In the genomic region with DNA sequence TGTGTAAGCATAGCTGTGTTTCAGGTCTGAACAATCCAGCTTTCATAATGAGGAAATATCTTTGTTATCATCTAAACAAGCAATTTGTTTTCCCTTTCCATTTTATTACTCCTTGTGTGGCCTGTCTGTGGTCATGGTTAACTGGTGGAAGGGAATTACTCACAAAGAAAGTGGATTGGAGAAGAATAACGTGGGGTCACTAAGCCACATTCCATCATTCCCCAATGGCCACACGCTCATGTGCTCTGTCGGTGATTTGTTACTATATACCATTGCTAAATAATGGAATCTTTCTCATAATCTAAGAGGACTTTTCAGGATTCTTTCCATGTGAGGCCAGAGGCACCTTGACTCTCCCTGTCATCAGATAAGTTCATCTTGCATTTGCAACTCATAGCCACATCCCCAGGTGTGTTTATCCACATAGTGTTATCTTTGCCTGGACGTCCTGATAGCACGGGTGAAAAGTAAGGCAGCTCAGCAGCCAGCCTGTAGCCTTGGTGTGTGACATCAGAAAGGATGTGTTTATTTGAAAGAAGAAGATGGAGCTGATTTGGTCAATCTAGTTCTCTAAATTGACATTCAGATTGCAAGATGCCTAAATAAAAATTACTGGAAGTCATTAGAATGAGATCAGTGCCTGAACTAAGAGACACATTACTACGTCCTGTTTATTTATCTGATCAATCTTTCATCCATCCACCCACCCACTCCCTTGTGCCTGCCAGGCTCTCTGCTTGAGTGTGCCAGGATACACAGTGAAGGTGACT, we compare ENCODE assay signal across 11 cellular contexts.
DNase-seq lines count a peak whose midpoint lies in the region; ATAC-seq and TF ChIP-seq lines count a peak whose summit lies in the region.
"Had no signal": no experiment of that assay in that cellular context is flagged by ENCODE, and none has a peak within 500 bp of the region (broad histone marks: within the 10 kb centered on the region; RNA-seq: fewer than 3 reads in every experiment).

No MANE protein-coding gene starts in this region.

- no peaks in the 10 kb centered on the region for H3K27me3 ChIP-seq in thyroid gland
- H3K27me3 ChIP-seq: sigmoid colon had no signal

- H3K9me3 ChIP-seq in thyroid gland, result no peaks in the 10 kb centered on the region
- H3K9me3 ChIP-seq: sigmoid colon had no signal

- intact Hi-C loops in activated naive CD4-positive, alpha-beta T cell treated with anti-CD3 and anti-CD28 coated beads for 36 hours (cut with micrococcal nuclease), result loop anchor here (2.0 to 5.0 kb wide), 2 partner anchors 18 to 129 kb away; a partner anchor contains a TSS
- intact Hi-C loops in thyroid gland (cut with DNase I), result no loop called here

- no peaks in the 10 kb centered on the region for H3K36me3 Mint-ChIP-seq in activated naive CD4-positive, alpha-beta T cell treated with anti-CD3 and anti-CD28 coated beads for 36 hours (ENCODE audit: low read depth)
- no peaks in the 10 kb centered on the region for H3K36me3 Mint-ChIP-seq in WTC11

- no peak overlapping the region for H3K4me3 ChIP-seq in fibroblast of pulmonary artery (replicated peaks; ENCODE audit: low read depth, low read length)
- H3K4me3 ChIP-seq in thyroid gland (replicated peaks in 1 of 3), result no peak overlapping the region
- H3K4me3 ChIP-seq: sigmoid colon had no signal

- DNase-seq in activated naive CD4-positive, alpha-beta T cell treated with anti-CD3 and anti-CD28 coated beads for 36 hours, result no peak
- DNase-seq in activated naive CD4-positive, alpha-beta T cell (lab: John Stamatoyannopoulos, UW), result no peak
- DNase-seq in WTC11 (ENCODE audit: low spot score), result no peak
- peak; percentile 22 for DNase-seq in fibroblast of pulmonary artery (ENCODE audit: low read depth)
- DNase-seq in stimulated activated naive CD8-positive, alpha-beta T cell treated with anti-CD3 and anti-CD28 coated beads, Interleukin-15, amount 100 ng/mL, for 72 hours, result no peak
- DNase-seq in thyroid gland, result no peak
- no peak for DNase-seq in activated CD8-positive, alpha-beta memory T cell treated with anti-CD3 and anti-CD28 coated beads for 24 hours
- DNase-seq: NCI-H187 treated with DMSO at 0.1 percent for 48 hours, sigmoid colon had no signal

- ATAC-seq in WTC11 (no peak), HG02981 (IDR thresholded peaks at IDR 0.05; ENCODE audit: unreplicated experiment) (no peak)
- ATAC-seq in stimulated activated naive CD8-positive, alpha-beta T cell treated with anti-CD3 and anti-CD28 coated beads, Interleukin-15, amount 100 ng/mL, for 72 hours, result no peak

- TF ChIP-seq CTCF in WTC11 (IDR thresholded peaks at IDR 0.05), result no peak
- TF ChIP-seq CTCF in fibroblast of pulmonary artery (IDR thresholded peaks at IDR 0.05; ENCODE audit: low read length, missing control alignments), result no peak
- no peak for TF ChIP-seq CTCF in thyroid gland (IDR thresholded peaks at IDR 0.05)

- no peak for TF ChIP-seq POLR2A in thyroid gland (IDR thresholded peaks at IDR 0.05)

- no peak overlapping the region for H3K27ac ChIP-seq in thyroid gland
- H3K27ac ChIP-seq: VCaP had no signal

- 71 to 74% methylated on average over 6 of the region's 6 CpGs for WGBS in thyroid gland, 2 donors

- H3K36me3 ChIP-seq in thyroid gland, result no peaks in the 10 kb centered on the region
- H3K36me3 ChIP-seq: sigmoid colon had no signal

- H3K27ac Mint-ChIP-seq in activated naive CD4-positive, alpha-beta T cell treated with anti-CD3 and anti-CD28 coated beads for 36 hours, result peak overlapping the region; percentile 94
- H3K27ac Mint-ChIP-seq in WTC11, result peak overlapping the region; percentile 21
- H3K27ac Mint-ChIP-seq in stimulated activated naive CD8-positive, alpha-beta T cell treated with anti-CD3 and anti-CD28 coated beads, Interleukin-15, amount 100 ng/mL, for 72 hours, result peak overlapping the region; percentile 1 to 84

- peaks cover 26 to 33% of the 10 kb centered on the region in 2 donors for H3K4me1 ChIP-seq in thyroid gland

- no peaks in the 10 kb centered on the region for H3K9me3 Mint-ChIP-seq in activated naive CD4-positive, alpha-beta T cell treated with anti-CD3 and anti-CD28 coated beads for 36 hours
- H3K9me3 Mint-ChIP-seq in WTC11, result peaks cover 8% of the 10 kb centered on the region
- no peaks in the 10 kb centered on the region for H3K9me3 Mint-ChIP-seq in stimulated activated naive CD8-positive, alpha-beta T cell treated with anti-CD3 and anti-CD28 coated beads, Interleukin-15, amount 100 ng/mL, for 72 hours

- POLR2A ChIA-PET in WTC11 (lab: Charles Lee), result no interaction called here

- H3K27me3 Mint-ChIP-seq in activated naive CD4-positive, alpha-beta T cell treated with anti-CD3 and anti-CD28 coated beads for 36 hours (ENCODE audit: low read depth), result no peaks in the 10 kb centered on the region
- no peaks in the 10 kb centered on the region for H3K27me3 Mint-ChIP-seq in WTC11 (ENCODE audit: low read depth)
- H3K27me3 Mint-ChIP-seq in stimulated activated naive CD8-positive, alpha-beta T cell treated with anti-CD3 and anti-CD28 coated beads, Interleukin-15, amount 100 ng/mL, for 72 hours, result no peaks in the 10 kb centered on the region

- CTCF ChIA-PET in activated naive CD4-positive, alpha-beta T cell treated with anti-CD3 and anti-CD28 coated beads for 36 hours (lab: Charles Lee), result interaction anchor here (1.0 to 6.7 kb wide), 6 partner anchors 20 to 123 kb away, joined by 3 to 99 read pairs (median 4); no protein-coding TSS in a partner anchor
- CTCF ChIA-PET in WTC11 (lab: Charles Lee), result interaction anchor here (1.1 to 1.2 kb wide), 2 partner anchors 47 to 124 kb away, joined by 3 read pairs; no protein-coding TSS in a partner anchor

- H3K4me3 Mint-ChIP-seq in activated naive CD4-positive, alpha-beta T cell treated with anti-CD3 and anti-CD28 coated beads for 36 hours, result peak overlapping the region; percentile 77
- no peak overlapping the region for H3K4me3 Mint-ChIP-seq in WTC11
- H3K4me3 Mint-ChIP-seq in stimulated activated naive CD8-positive, alpha-beta T cell treated with anti-CD3 and anti-CD28 coated beads, Interleukin-15, amount 100 ng/mL, for 72 hours, result peak overlapping the region; percentile 85 to 86

- H3K4me1 Mint-ChIP-seq in activated naive CD4-positive, alpha-beta T cell treated with anti-CD3 and anti-CD28 coated beads for 36 hours (ENCODE audit: low read depth), result peaks cover 85% of the 10 kb centered on the region
- H3K4me1 Mint-ChIP-seq in WTC11, result peaks cover 83% of the 10 kb centered on the region
- peaks cover 100% of the 10 kb centered on the region for H3K4me1 Mint-ChIP-seq in stimulated activated naive CD8-positive, alpha-beta T cell treated with anti-CD3 and anti-CD28 coated beads, Interleukin-15, amount 100 ng/mL, for 72 hours

TF ChIP-seq in WTC11, 78 proteins besides CTCF, POLR2A, EP300 and RAD21 (continues in another document):
- TF ChIP-seq, protein P1, sequence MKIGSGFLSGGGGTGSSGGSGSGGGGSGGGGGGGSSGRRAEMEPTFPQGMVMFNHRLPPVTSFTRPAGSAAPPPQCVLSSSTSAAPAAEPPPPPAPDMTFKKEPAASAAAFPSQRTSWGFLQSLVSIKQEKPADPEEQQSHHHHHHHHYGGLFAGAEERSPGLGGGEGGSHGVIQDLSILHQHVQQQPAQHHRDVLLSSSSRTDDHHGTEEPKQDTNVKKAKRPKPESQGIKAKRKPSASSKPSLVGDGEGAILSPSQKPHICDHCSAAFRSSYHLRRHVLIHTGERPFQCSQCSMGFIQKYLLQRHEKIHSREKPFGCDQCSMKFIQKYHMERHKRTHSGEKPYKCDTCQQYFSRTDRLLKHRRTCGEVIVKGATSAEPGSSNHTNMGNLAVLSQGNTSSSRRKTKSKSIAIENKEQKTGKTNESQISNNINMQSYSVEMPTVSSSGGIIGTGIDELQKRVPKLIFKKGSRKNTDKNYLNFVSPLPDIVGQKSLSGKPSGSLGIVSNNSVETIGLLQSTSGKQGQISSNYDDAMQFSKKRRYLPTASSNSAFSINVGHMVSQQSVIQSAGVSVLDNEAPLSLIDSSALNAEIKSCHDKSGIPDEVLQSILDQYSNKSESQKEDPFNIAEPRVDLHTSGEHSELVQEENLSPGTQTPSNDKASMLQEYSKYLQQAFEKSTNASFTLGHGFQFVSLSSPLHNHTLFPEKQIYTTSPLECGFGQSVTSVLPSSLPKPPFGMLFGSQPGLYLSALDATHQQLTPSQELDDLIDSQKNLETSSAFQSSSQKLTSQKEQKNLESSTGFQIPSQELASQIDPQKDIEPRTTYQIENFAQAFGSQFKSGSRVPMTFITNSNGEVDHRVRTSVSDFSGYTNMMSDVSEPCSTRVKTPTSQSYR (CRISPR knock-in tag; IDR thresholded peaks at IDR 0.05), result no peak
- no peak for TF ChIP-seq OVOL2 (CRISPR knock-in tag; IDR thresholded peaks at IDR 0.05; ENCODE audit: borderline replicate concordance)
- no peak for TF ChIP-seq ZNF263 (CRISPR knock-in tag; IDR thresholded peaks at IDR 0.05; ENCODE audit: low read depth)
- no peak for TF ChIP-seq ZNF232 (CRISPR knock-in tag; IDR thresholded peaks at IDR 0.05)
- no peak for TF ChIP-seq CREB1 (CRISPR knock-in tag; IDR thresholded peaks at IDR 0.05)
- TF ChIP-seq TCF7 (CRISPR knock-in tag; IDR thresholded peaks at IDR 0.05; ENCODE audit: low read depth), result no peak
- TF ChIP-seq, protein P2, sequence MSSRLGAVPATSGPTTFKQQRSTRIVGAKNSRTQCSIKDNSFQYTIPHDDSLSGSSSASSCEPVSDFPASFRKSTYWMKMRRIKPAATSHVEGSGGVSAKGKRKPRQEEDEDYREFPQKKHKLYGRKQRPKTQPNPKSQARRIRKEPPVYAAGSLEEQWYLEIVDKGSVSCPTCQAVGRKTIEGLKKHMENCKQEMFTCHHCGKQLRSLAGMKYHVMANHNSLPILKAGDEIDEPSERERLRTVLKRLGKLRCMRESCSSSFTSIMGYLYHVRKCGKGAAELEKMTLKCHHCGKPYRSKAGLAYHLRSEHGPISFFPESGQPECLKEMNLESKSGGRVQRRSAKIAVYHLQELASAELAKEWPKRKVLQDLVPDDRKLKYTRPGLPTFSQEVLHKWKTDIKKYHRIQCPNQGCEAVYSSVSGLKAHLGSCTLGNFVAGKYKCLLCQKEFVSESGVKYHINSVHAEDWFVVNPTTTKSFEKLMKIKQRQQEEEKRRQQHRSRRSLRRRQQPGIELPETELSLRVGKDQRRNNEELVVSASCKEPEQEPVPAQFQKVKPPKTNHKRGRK (CRISPR knock-in tag; IDR thresholded peaks at IDR 0.05; ENCODE audit: borderline replicate concordance), result no peak
- TF ChIP-seq ELF4 (CRISPR knock-in tag; IDR thresholded peaks at IDR 0.05; ENCODE audit: low read depth), result no peak
- TF ChIP-seq, protein P3, sequence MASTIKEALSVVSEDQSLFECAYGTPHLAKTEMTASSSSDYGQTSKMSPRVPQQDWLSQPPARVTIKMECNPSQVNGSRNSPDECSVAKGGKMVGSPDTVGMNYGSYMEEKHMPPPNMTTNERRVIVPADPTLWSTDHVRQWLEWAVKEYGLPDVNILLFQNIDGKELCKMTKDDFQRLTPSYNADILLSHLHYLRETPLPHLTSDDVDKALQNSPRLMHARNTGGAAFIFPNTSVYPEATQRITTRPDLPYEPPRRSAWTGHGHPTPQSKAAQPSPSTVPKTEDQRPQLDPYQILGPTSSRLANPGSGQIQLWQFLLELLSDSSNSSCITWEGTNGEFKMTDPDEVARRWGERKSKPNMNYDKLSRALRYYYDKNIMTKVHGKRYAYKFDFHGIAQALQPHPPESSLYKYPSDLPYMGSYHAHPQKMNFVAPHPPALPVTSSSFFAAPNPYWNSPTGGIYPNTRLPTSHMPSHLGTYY (CRISPR knock-in tag; IDR thresholded peaks at IDR 0.05), result no peak
- no peak for TF ChIP-seq JUN (CRISPR knock-in tag; IDR thresholded peaks at IDR 0.05)

Comparison
In these comparisons a context has a peak if more than half of its experiments do, and no peak if none do; other contexts are left out.
1. H3K27ac Mint-ChIP-seq: peak in every context shown above with its lines; median percentile 94 in activated naive CD4-positive, alpha-beta T cell treated with anti-CD3 and anti-CD28 coated beads for 36 hours; 42 in stimulated activated naive CD8-positive, alpha-beta T cell treated with anti-CD3 and anti-CD28 coated beads, Interleukin-15, amount 100 ng/mL, for 72 hours; 21 in WTC11.